Comparison of ENCODE assay signal across 12 cellular contexts in genomic region chr1:183159960-183160359, GRCh38. TPM values are rescaled to one million over a fixed set of nuclear protein-coding genes. Genes with fewer than 3 reads are reported as not detected.
DNase-seq lines count a peak whose midpoint lies in the region; ATAC-seq and TF ChIP-seq lines count a peak whose summit lies in the region.
"Had no signal": no experiment of that assay in that cellular context is flagged by ENCODE, and none has a peak within 500 bp of the region (broad histone marks: within the 10 kb centered on the region; RNA-seq: fewer than 3 reads in every experiment).

No MANE protein-coding gene starts in this region.

- intact Hi-C loops in colonic mucosa (cut with DNase I), result no loop called here
- intact Hi-C loops in activated naive CD4-positive, alpha-beta T cell treated with anti-CD3 and anti-CD28 coated beads for 36 hours (cut with micrococcal nuclease), result no loop called here

- H3K4me1 ChIP-seq in colonic mucosa (no peaks in the 10 kb centered on the region), osteoblast (ENCODE audit: insufficient read depth, low read length) (peaks cover 33% of the 10 kb centered on the region)

- no peaks in the 10 kb centered on the region for H3K9me3 Mint-ChIP-seq in activated naive CD4-positive, alpha-beta T cell treated with anti-CD3 and anti-CD28 coated beads for 36 hours
- H3K9me3 Mint-ChIP-seq: brain had no signal

- H3K27me3 ChIP-seq in colonic mucosa, result no peaks in the 10 kb centered on the region
- no peaks in the 10 kb centered on the region for H3K27me3 ChIP-seq in osteoblast (ENCODE audit: insufficient read depth, low read length)

- DNase-seq in EH (ENCODE audit: low read depth) (peak; percentile 50), NCI-H460 (ENCODE audit: extremely low read depth, low read depth) (peak; percentile 56), colonic mucosa (peak; percentile 90), osteoblast (ENCODE audit: insufficient read length, low spot score, missing footprints) (no peak)
- DNase-seq in activated naive CD4-positive, alpha-beta T cell treated with anti-CD3 and anti-CD28 coated beads for 36 hours, result no peak
- DNase-seq in activated T-cell treated with anti-CD3 and anti-CD28 coated beads, Interleukin-2, amount 50 U/mL, for 1 hour, result no peak
- DNase-seq: H7, midbrain, NCI-H2227 treated with DMSO at 0.1 percent for 48 hours had no signal

- peaks cover 3% of the 10 kb centered on the region for H3K27me3 Mint-ChIP-seq in activated naive CD4-positive, alpha-beta T cell treated with anti-CD3 and anti-CD28 coated beads for 36 hours (ENCODE audit: low read depth)
- H3K27me3 Mint-ChIP-seq: brain had no signal

- H3K36me3 Mint-ChIP-seq in activated naive CD4-positive, alpha-beta T cell treated with anti-CD3 and anti-CD28 coated beads for 36 hours (ENCODE audit: low read depth), result no peaks in the 10 kb centered on the region
- H3K36me3 Mint-ChIP-seq: brain had no signal

- no peak overlapping the region for H3K27ac Mint-ChIP-seq in activated naive CD4-positive, alpha-beta T cell treated with anti-CD3 and anti-CD28 coated beads for 36 hours
- H3K27ac Mint-ChIP-seq: brain had no signal

- no peaks in the 10 kb centered on the region for H3K4me1 Mint-ChIP-seq in activated naive CD4-positive, alpha-beta T cell treated with anti-CD3 and anti-CD28 coated beads for 36 hours (ENCODE audit: low read depth)
- H3K4me1 Mint-ChIP-seq: brain had no signal

- no peaks in the 10 kb centered on the region for H4K20me1 ChIP-seq in osteoblast (ENCODE audit: insufficient read depth, low read length)

- ATAC-seq in SK-N-SH treated with all-trans-retinoic acid at 6 μM for 48 hours (no peak), GM19328 (IDR thresholded peaks at IDR 0.05; ENCODE audit: unreplicated experiment) (no peak)

- H3K4me3 ChIP-seq in colonic mucosa (no peak overlapping the region), osteoblast (ENCODE audit: insufficient read depth, low read length) (no peak overlapping the region)

- TF ChIP-seq CTCF in colonic mucosa (IDR thresholded peaks at IDR 0.05) (no peak), osteoblast (IDR thresholded peaks at IDR 0.05; ENCODE audit: extremely low read depth, low read depth, low read length) (no peak)

- peak overlapping the region; percentile 15 for H3K27ac ChIP-seq in colonic mucosa
- H3K27ac ChIP-seq in osteoblast (ENCODE audit: low read depth, low read length), result no peak overlapping the region

- H3K79me2 ChIP-seq in osteoblast (ENCODE audit: insufficient read depth, low read length), result no peaks in the 10 kb centered on the region

- H3K4me2 ChIP-seq in osteoblast (ENCODE audit: insufficient read depth, low read length), result no peak overlapping the region

- peak overlapping the region; percentile 35 for H2AFZ ChIP-seq in osteoblast (ENCODE audit: low read length)

- H3K9ac ChIP-seq in colonic mucosa (ENCODE audit: low read depth in 2 of 2, low read length in 2 of 2), result no peak overlapping the region

- no peak overlapping the region for H3K4me3 Mint-ChIP-seq in activated naive CD4-positive, alpha-beta T cell treated with anti-CD3 and anti-CD28 coated beads for 36 hours
- H3K4me3 Mint-ChIP-seq: brain had no signal

- H3K9me3 ChIP-seq in colonic mucosa (no peaks in the 10 kb centered on the region), osteoblast (ENCODE audit: low read depth, low read length) (no peaks in the 10 kb centered on the region)

- CTCF ChIA-PET in activated naive CD4-positive, alpha-beta T cell treated with anti-CD3 and anti-CD28 coated beads for 36 hours (lab: Charles Lee), result no interaction called here

- H3K36me3 ChIP-seq in colonic mucosa (no peaks in the 10 kb centered on the region), osteoblast (ENCODE audit: insufficient read depth, low read length) (no peaks in the 10 kb centered on the region)

TF ChIP-seq in SK-N-SH treated with all-trans-retinoic acid at 6 μM for 48 hours, 23 proteins besides CTCF, POLR2A, EP300 and RAD21:
- TF ChIP-seq OSR1 (CRISPR knock-in tag; IDR thresholded peaks at IDR 0.05) (no peak), ESRRG (CRISPR knock-in tag; IDR thresholded peaks at IDR 0.05) (no peak), ZC3H10 (CRISPR knock-in tag; IDR thresholded peaks at IDR 0.05) (no peak), ISL1 (CRISPR knock-in tag; IDR thresholded peaks at IDR 0.05) (no peak), CSDC2 (CRISPR knock-in tag; IDR thresholded peaks at IDR 0.05) (no peak), ARNTL (CRISPR knock-in tag; IDR thresholded peaks at IDR 0.05; ENCODE audit: borderline replicate concordance, low read depth) (no peak), CREB5 (CRISPR knock-in tag; IDR thresholded peaks at IDR 0.05; ENCODE audit: low read depth) (no peak), ZNF70 (CRISPR knock-in tag; IDR thresholded peaks at IDR 0.05) (no peak), CSRNP3 (CRISPR knock-in tag; IDR thresholded peaks at IDR 0.05) (no peak), ZFP3 (CRISPR knock-in tag; IDR thresholded peaks at IDR 0.05) (no peak), RARB (CRISPR knock-in tag; IDR thresholded peaks at IDR 0.05) (no peak), SNAI2 (CRISPR knock-in tag; IDR thresholded peaks at IDR 0.05) (no peak), PATZ1 (CRISPR knock-in tag; IDR thresholded peaks at IDR 0.05; ENCODE audit: borderline replicate concordance) (no peak), ZNF565 (CRISPR knock-in tag; conservative IDR thresholded peaks at IDR 0.05; ENCODE audit: low read depth) (no peak), TSHZ2 (CRISPR knock-in tag; IDR thresholded peaks at IDR 0.05) (no peak)

RNA-seq across cellular contexts. Expression of gene LAMC2, which starts 26.1 kb away (rescaled TPM):
- 2.1 and 3.2 TPM in 2 replicates for total RNA-seq in NCI-H460 (2014; rRNA removed; shearing (Covaris generic))
- polyA plus RNA-seq in NCI-H460 (2014; cell fraction: nucleus; rRNA removed), result 5.2 and 9.0 TPM in 2 replicates
- total RNA-seq in colonic mucosa (10 to 100 TPM; 25.3 to 27.7 TPM), osteoblast (3.3 and 3.5 TPM in 2 replicates)
- under 1 TPM in 1 of 2 experiments, not detected in 1; 0.05 TPM for total RNA-seq in activated naive CD4-positive, alpha-beta T cell treated with anti-CD3 and anti-CD28 coated beads for 36 hours

Comparison
In these comparisons a context has a peak if more than half of its experiments do, and no peak if none do; other contexts are left out.
1. DNase-seq: peak in EH (single experiment), NCI-H460 (single experiment) and colonic mucosa (single experiment); none in osteoblast (single experiment), activated naive CD4-positive, alpha-beta T cell treated with anti-CD3 and anti-CD28 coated beads for 36 hours (single experiment) and activated T-cell treated with anti-CD3 and anti-CD28 coated beads, Interleukin-2, amount 50 U/mL, for 1 hour (single experiment).